7 cellular contexts compared by ENCODE assay signal in genomic region chr1:242946206-242946605, GRCh38.
"Had no signal": no experiment of that assay in that cellular context is flagged by ENCODE, and none has a peak within 500 bp of the region (broad histone marks: within the 10 kb centered on the region; RNA-seq: fewer than 3 reads in every experiment).

No MANE protein-coding gene starts in this region.

- H3K27me3 Mint-ChIP-seq: IgD-negative memory B cell had no signal

- H3K27ac ChIP-seq: HL-60 had no signal

- H3K4me3 ChIP-seq: K562 had no signal

- H3K4me1 Mint-ChIP-seq: IgD-negative memory B cell had no signal

- H3K27ac Mint-ChIP-seq: IgD-negative memory B cell had no signal

- ATAC-seq: HepG2, K562 had no signal

- H3K4me3 Mint-ChIP-seq: IgD-negative memory B cell had no signal

- DNase-seq: IMR-90, KBM-7, KG1 had no signal
